In genomic region chr15:92164327-92165000, GRCh38 we compare ENCODE assay signal across 14 cellular contexts.
DNase-seq lines count a peak whose midpoint lies in the region; ATAC-seq and TF ChIP-seq lines count a peak whose summit lies in the region.
"Had no signal": no experiment of that assay in that cellular context is flagged by ENCODE, and none has a peak within 500 bp of the region (broad histone marks: within the 10 kb centered on the region; RNA-seq: fewer than 3 reads in every experiment).

No MANE protein-coding gene starts in this region.

- H3K9me3 Mint-ChIP-seq in nephron: no peaks in the 10 kb centered on the region
- no peaks in the 10 kb centered on the region for H3K9me3 Mint-ChIP-seq in stimulated activated memory B cell treated with anti-CD40 and anti-IgM and Interleukin-4, amounts not matched to agents 10 μg/mL and 1 μg/mL and 100 μg/mL, for 72 hours
- H3K9me3 Mint-ChIP-seq: IgD-negative memory B cell had no signal

- H4K20me1 ChIP-seq in BLaER1 treated with 17β-estradiol and CSF1 and Interleukin-3, amounts not matched to agents 10 nM and 100 nM: no peaks in the 10 kb centered on the region

- no peak for TF ChIP-seq CTCF in fibroblast of pulmonary artery (IDR thresholded peaks at IDR 0.05; ENCODE audit: low read length, missing control alignments)
- TF ChIP-seq CTCF in nephron (IDR thresholded peaks at IDR 0.05; ENCODE audit: unreplicated experiment in 3 of 3): no peak

- H3K27me3 Mint-ChIP-seq in nephron (ENCODE audit: low read depth): peaks cover 5% of the 10 kb centered on the region
- H3K27me3 Mint-ChIP-seq in stimulated activated memory B cell treated with anti-CD40 and anti-IgM and Interleukin-4, amounts not matched to agents 10 μg/mL and 1 μg/mL and 100 μg/mL, for 72 hours: no peaks in the 10 kb centered on the region
- H3K27me3 Mint-ChIP-seq: IgD-negative memory B cell had no signal

- no peaks in the 10 kb centered on the region for H3K9me3 ChIP-seq in BLaER1 treated with 17β-estradiol and CSF1 and Interleukin-3, amounts not matched to agents 10 nM and 100 nM (replicated peaks in 1 of 11)
- H3K9me3 ChIP-seq: uterus had no signal

- peaks cover 0 to 4% (median 0%) of the 10 kb centered on the region in 11 experiments; a peak in 1 of 22 replicates for H3K36me3 ChIP-seq in BLaER1 treated with 17β-estradiol and CSF1 and Interleukin-3, amounts not matched to agents 10 nM and 100 nM
- H3K36me3 ChIP-seq: uterus had no signal

- H3K4me3 Mint-ChIP-seq in nephron: no peak overlapping the region
- H3K4me3 Mint-ChIP-seq in stimulated activated memory B cell treated with anti-CD40 and anti-IgM and Interleukin-4, amounts not matched to agents 10 μg/mL and 1 μg/mL and 100 μg/mL, for 72 hours: no peak overlapping the region
- H3K4me3 Mint-ChIP-seq: IgD-negative memory B cell had no signal

- H3K36me3 Mint-ChIP-seq in nephron (ENCODE audit: low read depth): no peaks in the 10 kb centered on the region
- no peaks in the 10 kb centered on the region for H3K36me3 Mint-ChIP-seq in stimulated activated memory B cell treated with anti-CD40 and anti-IgM and Interleukin-4, amounts not matched to agents 10 μg/mL and 1 μg/mL and 100 μg/mL, for 72 hours

- peak overlapping the region in 1 of 11 experiments; percentile 9; a peak in 2 of 22 replicates for H3K9ac ChIP-seq in BLaER1 treated with 17β-estradiol and CSF1 and Interleukin-3, amounts not matched to agents 10 nM and 100 nM

- peaks cover 37 to 64% (median 50%) of the 10 kb centered on the region in 10 experiments for H3K4me1 ChIP-seq in BLaER1 treated with 17β-estradiol and CSF1 and Interleukin-3, amounts not matched to agents 10 nM and 100 nM
- H3K4me1 ChIP-seq: uterus had no signal

- no peak overlapping the region for H3K4me3 ChIP-seq in BLaER1 treated with 17β-estradiol and CSF1 and Interleukin-3, amounts not matched to agents 10 nM and 100 nM
- H3K4me3 ChIP-seq in fibroblast of pulmonary artery (replicated peaks; ENCODE audit: low read depth, low read length): no peak overlapping the region
- H3K4me3 ChIP-seq: skin epidermis, uterus had no signal

- no peaks in the 10 kb centered on the region for H3K27me3 ChIP-seq in BLaER1 treated with 17β-estradiol and CSF1 and Interleukin-3, amounts not matched to agents 10 nM and 100 nM
- H3K27me3 ChIP-seq: uterus had no signal

- H3K4me2 ChIP-seq in BLaER1 treated with 17β-estradiol and CSF1 and Interleukin-3, amounts not matched to agents 10 nM and 100 nM: peak overlapping the region; percentile 59 to 86 (median 77)

- ATAC-seq in stimulated activated memory B cell treated with anti-CD40 and anti-IgM and Interleukin-4, amounts not matched to agents 10 μg/mL and 1 μg/mL and 100 μg/mL, for 72 hours: no peak
- no peak for ATAC-seq in HG03460 (IDR thresholded peaks at IDR 0.05; ENCODE audit: unreplicated experiment)

- peak overlapping the region; percentile 24 to 95 (median 87) for H3K27ac Mint-ChIP-seq in nephron
- H3K27ac Mint-ChIP-seq in stimulated activated memory B cell treated with anti-CD40 and anti-IgM and Interleukin-4, amounts not matched to agents 10 μg/mL and 1 μg/mL and 100 μg/mL, for 72 hours: no peak overlapping the region
- H3K27ac Mint-ChIP-seq: IgD-negative memory B cell had no signal

- DNase-seq in NCI-H526 treated with DMSO at 0.1 percent for 48 hours (lab: John Stamatoyannopoulos, UW): peak; percentile 57
- peak; percentile 43 for DNase-seq in fibroblast of pulmonary artery (ENCODE audit: low read depth)
- DNase-seq in AML-193 (lab: John Stamatoyannopoulos, UW): no peak
- DNase-seq in CD1c-positive myeloid dendritic cell (ENCODE audit: extremely low spot score): no peak
- DNase-seq: activated naive CD4-positive, alpha-beta T cell treated with Interleukin-2 at 50 U/mL for 16 hours; glutamatergic neuron; NCI-H187 treated with DMSO at 0.1 percent for 48 hours; uterus had no signal

- peaks cover 28% of the 10 kb centered on the region for H3K4me1 Mint-ChIP-seq in nephron
- peaks cover 6% of the 10 kb centered on the region for H3K4me1 Mint-ChIP-seq in stimulated activated memory B cell treated with anti-CD40 and anti-IgM and Interleukin-4, amounts not matched to agents 10 μg/mL and 1 μg/mL and 100 μg/mL, for 72 hours

- H3K27ac ChIP-seq in BLaER1 treated with 17β-estradiol and CSF1 and Interleukin-3, amounts not matched to agents 10 nM and 100 nM: peak overlapping the region in 7 of 11 experiments; percentile 8 to 46 (median 36); a peak in 8 of 22 replicates
- H3K27ac ChIP-seq: uterus had no signal

Comparison
In these comparisons a context has a peak if more than half of its experiments do, and no peak if none do; other contexts are left out.
1. DNase-seq: peak in NCI-H526 treated with DMSO at 0.1 percent for 48 hours (single experiment) and fibroblast of pulmonary artery (single experiment); none in AML-193 (0 of 2) and CD1c-positive myeloid dendritic cell (single experiment).